Comparison of ENCODE assay signal across 1 cellular context in genomic region chr7:151157645-151158329, GRCh38.
TF ChIP-seq lines count a peak whose summit lies in the region.

No MANE protein-coding gene starts in this region.

TF ChIP-seq in H1, 55 proteins besides CTCF, POLR2A, EP300 and RAD21:
- TF ChIP-seq HDAC2 (IDR thresholded peaks at IDR 0.05; ENCODE audit: borderline replicate concordance in 1 of 2, low read depth in 2 of 2, low read length in 2 of 2) (no peak), CTBP2 (IDR thresholded peaks at IDR 0.05; ENCODE audit: borderline replicate concordance, insufficient read depth, insufficient read length, low read length) (no peak)
TF ChIP-seq in H1: peak in this region for 0.
